In the genomic region with DNA sequence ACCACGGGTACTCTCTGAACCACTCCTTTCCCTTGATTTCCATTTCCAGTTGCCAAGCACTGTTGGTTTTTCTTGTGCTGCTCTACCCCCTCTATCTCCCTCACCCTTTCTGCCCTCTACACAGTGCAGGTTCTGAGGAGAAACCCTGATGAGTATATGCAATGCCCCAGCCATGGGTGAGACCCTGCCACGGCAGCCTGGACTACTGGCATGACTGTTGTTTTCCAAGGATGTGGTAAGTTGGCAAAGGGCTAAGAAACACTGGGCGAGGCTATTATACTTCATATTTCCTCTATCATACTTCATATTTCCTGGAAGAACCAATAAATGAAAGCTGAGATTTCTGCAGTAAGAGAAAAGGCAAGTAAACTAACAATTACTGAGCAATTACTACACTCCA, we compare ENCODE assay signal across 23 cellular contexts. TPM values are rescaled to one million over a fixed set of nuclear protein-coding genes. Genes with fewer than 3 reads are reported as not detected.
DNase-seq lines count a peak whose midpoint lies in the region; ATAC-seq, FAIRE-seq and TF ChIP-seq lines count a peak whose summit lies in the region.
"Had no signal": no experiment of that assay in that cellular context is flagged by ENCODE, and none has a peak within 500 bp of the region (broad histone marks: within the 10 kb centered on the region; RNA-seq: fewer than 3 reads in every experiment).

No MANE protein-coding gene starts in this region.

- intact Hi-C loops in spleen (cut with DNase I; ENCODE audit: low total_unique reads) = no loop called here

- H3K36me3 Mint-ChIP-seq in activated CD8-positive, alpha-beta memory T cell treated with anti-CD3 and anti-CD28 coated beads, Interleukin-2, amount 10 ng/mL, durations not matched to agents 7 days and 5 days = peaks cover 18% of the 10 kb centered on the region
- peaks cover 58% of the 10 kb centered on the region for H3K36me3 Mint-ChIP-seq in HFFc6 (ENCODE audit: low read depth)
- H3K36me3 Mint-ChIP-seq in activated CD8-positive, alpha-beta T cell treated with anti-CD3 and anti-CD28 coated beads, Interleukin-2, amount 10 ng/mL, durations not matched to agents 7 days and 5 days (ENCODE audit: low read depth) = peaks cover 60% of the 10 kb centered on the region

- POLR2A ChIA-PET in activated CD8-positive, alpha-beta T cell treated with anti-CD3 and anti-CD28 coated beads, Interleukin-2, amount 10 ng/mL, durations not matched to agents 7 days and 5 days (lab: Charles Lee) = no interaction called here

- peak; percentile 50 for FAIRE-seq in bronchial epithelial cell (lab: Jason Lieb, UNC)
- FAIRE-seq: GM18507, GM19239, RCC 7860 had no signal

- no peak for TF ChIP-seq CTCF in HFFc6 (IDR thresholded peaks at IDR 0.05)
- no peak for TF ChIP-seq CTCF in bronchial epithelial cell (IDR thresholded peaks at IDR 0.05; ENCODE audit: insufficient read depth, low read length, severe bottlenecking)
- no peak for TF ChIP-seq CTCF in spleen (IDR thresholded peaks at IDR 0.05 in 8 of 11, conservative IDR thresholded peaks at IDR 0.05 in 3 of 11)

- no peak for DNase-seq in activated CD8-positive, alpha-beta memory T cell treated with anti-CD3 and anti-CD28 coated beads, Interleukin-2, amount 10 ng/mL, durations not matched to agents 7 days and 5 days
- DNase-seq in activated CD8-positive, alpha-beta memory T cell treated with anti-CD3 and anti-CD28 coated beads, Interleukin-2, amount 50 U/mL, for 48 hours = no peak
- DNase-seq in HFFc6 (no peak), bronchial epithelial cell (ENCODE audit: low read depth) (no peak), spleen (no peak), HCEC 1CT (no peak)
- DNase-seq in effector CD4-positive, alpha-beta T cell = no peak
- no peak for DNase-seq in activated CD8-positive, alpha-beta T cell treated with anti-CD3 and anti-CD28 coated beads, Interleukin-2, amount 10 ng/mL, durations not matched to agents 7 days and 5 days
- DNase-seq: ACHN; CD8-positive, alpha-beta memory T cell; DMS53; GDM1; Karpas-422; NCI-H1105 treated with DMSO at 0.1 percent for 48 hours; NCI-H2081; NCI-H2171 treated with DMSO at 0.1 percent for 48 hours; NCI-H524 treated with DMSO at 0.1 percent for 48 hours had no signal

- H3K4me1 Mint-ChIP-seq in activated CD8-positive, alpha-beta memory T cell treated with anti-CD3 and anti-CD28 coated beads, Interleukin-2, amount 10 ng/mL, durations not matched to agents 7 days and 5 days = peaks cover 3% of the 10 kb centered on the region
- peaks cover 73% of the 10 kb centered on the region for H3K4me1 Mint-ChIP-seq in HFFc6 (ENCODE audit: low read depth)
- H3K4me1 Mint-ChIP-seq in activated CD8-positive, alpha-beta T cell treated with anti-CD3 and anti-CD28 coated beads, Interleukin-2, amount 10 ng/mL, durations not matched to agents 7 days and 5 days (ENCODE audit: low read depth) = no peaks in the 10 kb centered on the region
- H3K4me1 Mint-ChIP-seq: CD8-positive, alpha-beta memory T cell had no signal

- no peaks in the 10 kb centered on the region for H3K27me3 Mint-ChIP-seq in activated CD8-positive, alpha-beta memory T cell treated with anti-CD3 and anti-CD28 coated beads, Interleukin-2, amount 10 ng/mL, durations not matched to agents 7 days and 5 days
- H3K27me3 Mint-ChIP-seq in HFFc6 (ENCODE audit: insufficient read depth) = peaks cover 5% of the 10 kb centered on the region
- H3K27me3 Mint-ChIP-seq in activated CD8-positive, alpha-beta T cell treated with anti-CD3 and anti-CD28 coated beads, Interleukin-2, amount 10 ng/mL, durations not matched to agents 7 days and 5 days (ENCODE audit: low read depth) = no peaks in the 10 kb centered on the region
- H3K27me3 Mint-ChIP-seq: CD8-positive, alpha-beta memory T cell had no signal

- no peak overlapping the region for H3K4me3 Mint-ChIP-seq in activated CD8-positive, alpha-beta memory T cell treated with anti-CD3 and anti-CD28 coated beads, Interleukin-2, amount 10 ng/mL, durations not matched to agents 7 days and 5 days
- no peak overlapping the region for H3K4me3 Mint-ChIP-seq in HFFc6
- no peak overlapping the region for H3K4me3 Mint-ChIP-seq in activated CD8-positive, alpha-beta T cell treated with anti-CD3 and anti-CD28 coated beads, Interleukin-2, amount 10 ng/mL, durations not matched to agents 7 days and 5 days
- H3K4me3 Mint-ChIP-seq: CD8-positive, alpha-beta memory T cell had no signal

- H3K4me3 ChIP-seq in bronchial epithelial cell (ENCODE audit: low read depth, low read length) = no peak overlapping the region
- H3K4me3 ChIP-seq in spleen = no peak overlapping the region
- H3K4me3 ChIP-seq: BLaER1 treated with 17β-estradiol and CSF1 and Interleukin-3, amounts not matched to agents 10 nM and 100 nM; SJSA1 had no signal

- TF ChIP-seq POLR2A in spleen (IDR thresholded peaks at IDR 0.05) = no peak

- WGBS in spleen, 5 donors = 60 to 77% (median 69%) methylated on average over 3 of the region's 3 CpGs

- H3K27ac Mint-ChIP-seq in activated CD8-positive, alpha-beta memory T cell treated with anti-CD3 and anti-CD28 coated beads, Interleukin-2, amount 10 ng/mL, durations not matched to agents 7 days and 5 days = peak overlapping the region; percentile 34
- peak overlapping the region; percentile 97 for H3K27ac Mint-ChIP-seq in HFFc6
- H3K27ac Mint-ChIP-seq in activated CD8-positive, alpha-beta T cell treated with anti-CD3 and anti-CD28 coated beads, Interleukin-2, amount 10 ng/mL, durations not matched to agents 7 days and 5 days = no peak overlapping the region

- no peaks in the 10 kb centered on the region for H3K9me3 Mint-ChIP-seq in activated CD8-positive, alpha-beta memory T cell treated with anti-CD3 and anti-CD28 coated beads, Interleukin-2, amount 10 ng/mL, durations not matched to agents 7 days and 5 days (ENCODE audit: low read depth)
- no peaks in the 10 kb centered on the region for H3K9me3 Mint-ChIP-seq in HFFc6
- H3K9me3 Mint-ChIP-seq in activated CD8-positive, alpha-beta T cell treated with anti-CD3 and anti-CD28 coated beads, Interleukin-2, amount 10 ng/mL, durations not matched to agents 7 days and 5 days (ENCODE audit: insufficient read depth) = no peaks in the 10 kb centered on the region
- H3K9me3 Mint-ChIP-seq: CD8-positive, alpha-beta memory T cell had no signal

- H3K36me3 ChIP-seq in bronchial epithelial cell (ENCODE audit: control insufficient read depth, insufficient read depth, low read length) (peaks cover 27% of the 10 kb centered on the region), spleen (peaks cover 10 to 100% (median 91%) of the 10 kb centered on the region in 6 donors)

- no peaks in the 10 kb centered on the region for H3K9me3 ChIP-seq in spleen
- H3K9me3 ChIP-seq: BLaER1 treated with 17β-estradiol and CSF1 and Interleukin-3, amounts not matched to agents 10 nM and 100 nM; SJSA1 had no signal

- CTCF ChIA-PET in activated CD8-positive, alpha-beta memory T cell treated with anti-CD3 and anti-CD28 coated beads, Interleukin-2, amount 10 ng/mL, durations not matched to agents 7 days and 5 days (lab: Charles Lee) = no interaction called here
- CTCF ChIA-PET in activated CD8-positive, alpha-beta T cell treated with anti-CD3 and anti-CD28 coated beads, Interleukin-2, amount 10 ng/mL, durations not matched to agents 7 days and 5 days (lab: Charles Lee) = interaction anchor here (1.1 kb wide), 1 partner anchor 75 kb away, joined by 5 read pairs; no protein-coding TSS in a partner anchor

- ATAC-seq in activated CD8-positive, alpha-beta memory T cell treated with anti-CD3 and anti-CD28 coated beads, Interleukin-2, amount 10 ng/mL, durations not matched to agents 7 days and 5 days = no peak
- ATAC-seq in activated CD8-positive, alpha-beta T cell treated with anti-CD3 and anti-CD28 coated beads, Interleukin-2, amount 10 ng/mL, durations not matched to agents 7 days and 5 days = no peak

- H3K4me1 ChIP-seq in spleen = peaks cover 3 to 54% (median 22%) of the 10 kb centered on the region in 6 donors

- peak overlapping the region; percentile 16 to 77 (median 66) for H3K27ac ChIP-seq in spleen
- H3K27ac ChIP-seq: 22Rv1, SJSA1 had no signal

- H3K27me3 ChIP-seq in bronchial epithelial cell (ENCODE audit: control insufficient read depth, insufficient read depth, low read length) (no peaks in the 10 kb centered on the region), spleen (replicated peaks in 1 of 7) (no peaks in the 10 kb centered on the region)
- H3K27me3 ChIP-seq: BLaER1 treated with 17β-estradiol and CSF1 and Interleukin-3, amounts not matched to agents 10 nM and 100 nM; SJSA1 had no signal

RNA-seq across cellular contexts. Expression of a gene that starts 27.9 kb away (rescaled TPM):
- 10 to 100 TPM in 1 of 2 experiments, 1 to 10 TPM in 1; 8.3 to 13.0 TPM for total RNA-seq in activated CD8-positive, alpha-beta memory T cell treated with anti-CD3 and anti-CD28 coated beads, Interleukin-2, amount 10 ng/mL, durations not matched to agents 7 days and 5 days
- total RNA-seq in HFFc6 (2021; fragmentation: NEBNext Ultra II Directional; extraction: Animal tissue kit (Norgen Biotek cat#: 25700)) = 10 to 100 TPM; 20.8 to 26.0 (median 24.2) TPM
- total RNA-seq in bronchial epithelial cell (24.7 and 59.8 TPM in 2 replicates), spleen (1 to 10 TPM in 6 of 7 donors, under 1 TPM in 1; 0.92 to 5.5 (median 1.7) TPM)
- 1 to 10 TPM in 2 of 3 donors, under 1 TPM in 1; 0.39 to 1.5 (median 1.1) TPM for polyA plus RNA-seq in spleen
- 1 to 10 TPM; 8.3 to 8.9 TPM for total RNA-seq in activated CD8-positive, alpha-beta T cell treated with anti-CD3 and anti-CD28 coated beads, Interleukin-2, amount 10 ng/mL, durations not matched to agents 7 days and 5 days
- polyA plus RNA-seq: CD8-positive, alpha-beta memory T cell had no signal

RNA-seq across cellular contexts. Expression of a gene that starts 52.0 kb away (rescaled TPM):
- total RNA-seq in activated CD8-positive, alpha-beta memory T cell treated with anti-CD3 and anti-CD28 coated beads, Interleukin-2, amount 10 ng/mL, durations not matched to agents 7 days and 5 days = under 1 TPM in 1 of 2 experiments, not detected in 1; 0.12 TPM
- total RNA-seq in HFFc6 (2021; fragmentation: NEBNext Ultra II Directional; extraction: Animal tissue kit (Norgen Biotek cat#: 25700)) = under 1 TPM in 2 of 6 experiments, not detected in 4; 0.05 to 0.11 TPM
- total RNA-seq in bronchial epithelial cell (0.13 TPM in 1 of 2 replicates, not detected in the other), spleen (10 to 100 TPM in 5 of 7 donors, 1 to 10 TPM in 2; 7.6 to 26.3 (median 11.0) TPM)
- polyA plus RNA-seq in spleen = 1 to 10 TPM; 1.2 to 5.0 (median 2.3) TPM
- total RNA-seq in activated CD8-positive, alpha-beta T cell treated with anti-CD3 and anti-CD28 coated beads, Interleukin-2, amount 10 ng/mL, durations not matched to agents 7 days and 5 days = not detected
- total RNA-seq: CD8-positive, alpha-beta memory T cell; SJSA1 had no signal
- polyA plus RNA-seq: CD8-positive, alpha-beta memory T cell had no signal
